ENCODE assay signal across 8 cellular contexts in genomic region chr13:71867101-71867814, GRCh38. TPM values are rescaled to one million over a fixed set of nuclear protein-coding genes. Genes with fewer than 3 reads are reported as not detected.
DNase-seq lines count a peak whose midpoint lies in the region; ATAC-seq and TF ChIP-seq lines count a peak whose summit lies in the region.

Gene DACH1, minus strand, starts transcription at chr13:71867204.

- TF ChIP-seq CTCF in activated CD8-positive, alpha-beta T cell treated with anti-CD3 and anti-CD28 coated beads for 36 hours (IDR thresholded peaks at IDR 0.05), result no peak
- TF ChIP-seq CTCF in foreskin fibroblast (IDR thresholded peaks at IDR 0.05; ENCODE audit: low read depth, low read length), result no peak
- no peak for TF ChIP-seq CTCF in nephron (IDR thresholded peaks at IDR 0.05; ENCODE audit: unreplicated experiment in 3 of 3)

- POLR2A ChIA-PET in activated CD8-positive, alpha-beta T cell treated with anti-CD3 and anti-CD28 coated beads for 36 hours (lab: Charles Lee), result no interaction called here

- H3K27ac Mint-ChIP-seq in activated CD8-positive, alpha-beta T cell treated with anti-CD3 and anti-CD28 coated beads for 36 hours, result no peak within 1 kb of the TSS
- H3K27ac Mint-ChIP-seq in nephron, result peak within 1 kb of the TSS; percentile 90 to 99 (median 94)

- peak within 1 kb of the TSS; percentile 58 for H3K4me3 Mint-ChIP-seq in activated CD8-positive, alpha-beta T cell treated with anti-CD3 and anti-CD28 coated beads for 36 hours
- peak within 1 kb of the TSS; percentile 99 to 100 (median 100) for H3K4me3 Mint-ChIP-seq in nephron

- peak; percentile 82 for DNase-seq in ELR (ENCODE audit: low read depth)
- DNase-seq in NCI-H1694 treated with DMSO at 0.1 percent for 48 hours (lab: John Stamatoyannopoulos, UW), result peak; percentile 83
- DNase-seq in activated CD8-positive, alpha-beta T cell treated with anti-CD3 and anti-CD28 coated beads for 36 hours, result peak; percentile 41
- peak; percentile 9 to 63 for DNase-seq in foreskin fibroblast
- no peak for DNase-seq in T-helper 9 cell

- ATAC-seq in HG02588 (IDR thresholded peaks at IDR 0.05; ENCODE audit: unreplicated experiment) (peak; percentile 55), HG02970 (IDR thresholded peaks at IDR 0.05; ENCODE audit: low FRiP score, unreplicated experiment) (no peak)
- ATAC-seq in activated CD8-positive, alpha-beta T cell treated with anti-CD3 and anti-CD28 coated beads for 36 hours, result peak; percentile 35

- H3K27me3 Mint-ChIP-seq in activated CD8-positive, alpha-beta T cell treated with anti-CD3 and anti-CD28 coated beads for 36 hours, result peaks cover 47% of the 10 kb centered on the region
- peaks cover 31% of the 10 kb centered on the region for H3K27me3 Mint-ChIP-seq in nephron (ENCODE audit: low read depth)

- CTCF ChIA-PET in activated CD8-positive, alpha-beta T cell treated with anti-CD3 and anti-CD28 coated beads for 36 hours (lab: Charles Lee), result interaction anchor here (2.0 kb wide), 1 partner anchor 12 kb away, joined by 10 read pairs; no protein-coding TSS in a partner anchor

- peaks cover 2% of the 10 kb centered on the region for H3K36me3 Mint-ChIP-seq in activated CD8-positive, alpha-beta T cell treated with anti-CD3 and anti-CD28 coated beads for 36 hours (ENCODE audit: low read depth)
- peaks cover 5% of the 10 kb centered on the region for H3K36me3 Mint-ChIP-seq in nephron (ENCODE audit: low read depth)

- H3K9me3 Mint-ChIP-seq in activated CD8-positive, alpha-beta T cell treated with anti-CD3 and anti-CD28 coated beads for 36 hours, result no peaks in the 10 kb centered on the region
- H3K9me3 Mint-ChIP-seq in nephron, result no peaks in the 10 kb centered on the region

- H3K4me3 ChIP-seq in foreskin fibroblast (ENCODE audit: low read depth in 1 of 2, low read length in 2 of 2), result peak within 1 kb of the TSS; percentile 54 to 75

- H3K4me1 Mint-ChIP-seq in activated CD8-positive, alpha-beta T cell treated with anti-CD3 and anti-CD28 coated beads for 36 hours (ENCODE audit: low read depth), result peaks cover 20% of the 10 kb centered on the region
- H3K4me1 Mint-ChIP-seq in nephron, result peaks cover 24% of the 10 kb centered on the region

- intact Hi-C loops in activated CD8-positive, alpha-beta T cell treated with anti-CD3 and anti-CD28 coated beads for 36 hours (cut with micrococcal nuclease), result no loop called here

RNA-seq across cellular contexts. Expression of gene DACH1, which starts in this region (rescaled TPM):
- not detected for total RNA-seq in activated CD8-positive, alpha-beta T cell treated with anti-CD3 and anti-CD28 coated beads for 36 hours

Comparison
In these comparisons a context has a peak if more than half of its experiments do, and no peak if none do; other contexts are left out.
1. Peak in DNase-seq and ATAC-seq in activated CD8-positive, alpha-beta T cell treated with anti-CD3 and anti-CD28 coated beads for 36 hours; RNA of the gene not detected or under 1 TPM.